Comparison of ENCODE assay signal across 19 cellular contexts in the genomic region with DNA sequence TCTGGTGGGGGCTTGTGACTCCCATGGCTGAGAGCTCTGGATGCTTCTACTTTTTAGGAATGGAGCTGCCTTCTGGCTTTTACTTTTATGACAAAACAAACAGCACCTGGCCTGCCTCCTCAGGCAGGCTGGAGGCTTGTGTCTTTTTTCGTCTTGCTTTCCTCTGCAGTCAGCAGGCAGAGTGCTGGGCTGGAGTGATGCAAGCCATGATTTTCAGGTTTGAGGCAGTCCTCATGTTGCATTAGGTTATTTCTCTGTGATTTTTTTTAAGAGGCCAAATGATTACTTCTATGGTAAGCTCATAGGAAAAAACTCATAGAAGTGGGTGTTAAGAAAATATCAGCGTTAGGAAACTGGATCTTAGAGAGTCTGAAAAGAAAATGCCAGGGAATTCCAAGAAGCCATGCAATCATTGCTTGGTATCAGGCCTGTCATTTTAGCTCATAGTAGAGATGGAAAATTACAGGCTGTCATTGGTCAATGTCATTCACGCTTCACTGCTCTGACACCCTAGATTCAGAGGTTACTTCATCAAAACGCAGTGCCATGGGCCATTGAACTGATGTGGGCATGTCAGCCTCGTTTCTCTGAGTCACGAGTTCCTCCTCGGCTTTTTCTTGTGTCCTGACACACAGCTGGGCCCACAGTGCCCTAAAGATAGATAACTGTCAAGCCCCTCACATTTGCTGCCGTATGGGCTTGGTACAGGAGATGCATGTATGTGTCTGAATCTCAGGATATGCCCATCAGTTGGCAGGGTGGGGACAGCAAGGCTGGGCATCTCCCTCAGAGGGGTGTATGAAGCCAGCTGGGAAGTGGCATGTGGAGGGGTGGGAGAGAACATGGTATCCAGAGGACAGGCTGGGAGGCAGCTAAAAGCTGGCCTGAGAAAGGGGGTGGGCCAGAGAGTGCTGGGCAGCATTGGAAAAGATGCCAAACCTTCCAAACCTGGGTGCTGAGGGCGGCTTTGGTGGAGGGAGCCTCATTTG.
A peak's percentile ranks its signal among the peaks of the same experiment; 100 is the strongest.
DNase-seq lines count a peak whose midpoint lies in the region; ATAC-seq, FAIRE-seq and TF ChIP-seq lines count a peak whose summit lies in the region.
"Had no signal": no experiment of that assay in that cellular context is flagged by ENCODE, and none has a peak within 500 bp of the region (broad histone marks: within the 10 kb centered on the region; RNA-seq: fewer than 3 reads in every experiment).

No MANE protein-coding gene starts in this region.

- H3K27me3 ChIP-seq in K562 (ENCODE audit: control insufficient read depth in 2 of 2, insufficient read depth in 2 of 2, low read length in 2 of 2) (peaks cover 30 to 50% of the 10 kb centered on the region in 2 experiments; a peak in 4 of 5 replicates), neural cell (ENCODE audit: insufficient read depth, low read depth, low read length) (no peaks in the 10 kb centered on the region)
- H3K27me3 ChIP-seq: tibial nerve had no signal

- no peak for FAIRE-seq in K562 (lab: Jason Lieb, UNC)
- no peak for FAIRE-seq in GM19239 (lab: Jason Lieb, UNC)

- H2AFZ ChIP-seq in K562 (ENCODE audit: low read depth, low read length): no peak overlapping the region
- H2AFZ ChIP-seq in neural cell (ENCODE audit: low read depth, low read length): no peak overlapping the region

- no peak overlapping the region for H3K27ac ChIP-seq in K562 (ENCODE audit: extremely low read depth, low read depth, low read length)
- H3K27ac ChIP-seq in neural cell (ENCODE audit: low read length): peak overlapping the region; percentile 92
- H3K27ac ChIP-seq: sigmoid colon, tibial nerve had no signal

- WGBS in K562 (ENCODE audit: insufficient coverage, low coverage, missing lambda C conversion rate): 1% methylated on average over 9 of the region's 9 CpGs

- no peaks in the 10 kb centered on the region for H3K9me3 ChIP-seq in K562 (replicated peaks; ENCODE audit: control insufficient read depth, insufficient read depth, low read depth, low read length)
- H3K9me3 ChIP-seq in neural cell (ENCODE audit: low read length): no peaks in the 10 kb centered on the region
- H3K9me3 ChIP-seq: sigmoid colon had no signal

- TF ChIP-seq POLR2A in K562 (conservative IDR thresholded peaks at IDR 0.05): no peak

- H3K4me3 ChIP-seq in GM12865 (ENCODE audit: low read depth, low read length) (no peak overlapping the region), K562 (no peak overlapping the region), neural cell (ENCODE audit: low read length) (peak overlapping the region; percentile 29)
- H3K4me3 ChIP-seq: lung, sigmoid colon, tibial nerve had no signal

- POLR2A ChIA-PET in K562 (lab: Yijun Ruan, JAX): interaction anchor here (0.9 to 1.5 kb wide), 4 partner anchors 11 to 615 kb away, joined by 3 to 7 read pairs (median 3); no protein-coding TSS in a partner anchor

- TF ChIP-seq EP300 in K562 (IDR thresholded peaks at IDR 0.05; ENCODE audit: low read length) (no peak), neural cell (conservative IDR thresholded peaks at IDR 0.05; ENCODE audit: poor library complexity, severe bottlenecking) (peak; percentile 95)

- H3K4me1 ChIP-seq in K562 (replicated peaks in 1 of 2; ENCODE audit: control insufficient read depth in 2 of 2, insufficient read depth in 2 of 2, low read length in 2 of 2): no peaks in the 10 kb centered on the region
- H3K4me1 ChIP-seq: sigmoid colon, tibial nerve had no signal

- H4K20me1 ChIP-seq in K562 (replicated peaks; ENCODE audit: control insufficient read depth, insufficient read depth, low read length) (no peaks in the 10 kb centered on the region), neural cell (ENCODE audit: insufficient read depth) (no peaks in the 10 kb centered on the region)

- CTCF ChIA-PET in K562 (lab: Yijun Ruan, JAX; ENCODE audit: low intra/inter-chr PET ratio): no interaction called here

- H3K9ac ChIP-seq in K562 (ENCODE audit: insufficient read depth in 1 of 2, low read depth in 2 of 2, low read length in 2 of 2) (no peak overlapping the region), neural cell (ENCODE audit: low read length) (peak overlapping the region; percentile 55)

- TF ChIP-seq CTCF in GM12865 (IDR thresholded peaks at IDR 0.05; ENCODE audit: insufficient read depth, low read depth, low read length, missing control alignments) (no peak), K562 (IDR thresholded peaks at IDR 0.05 in 2 of 3, conservative IDR thresholded peaks at IDR 0.05 in 1 of 3; ENCODE audit: insufficient read depth in 2 of 3, low read depth in 1 of 3, low read length in 3 of 3) (no peak), neural cell (IDR thresholded peaks at IDR 0.05; ENCODE audit: poor library complexity, severe bottlenecking) (no peak)

- no peak for TF ChIP-seq RAD21 in K562 (CRISPR knock-in tag; conservative IDR thresholded peaks at IDR 0.05 in 1 of 2, IDR thresholded peaks at IDR 0.05 in 1 of 2)
- peak; percentile 25 for TF ChIP-seq RAD21 in neural cell (conservative IDR thresholded peaks at IDR 0.05)

- DNase-seq in GM12865 (ENCODE audit: low read depth) (peak; percentile 35), NCI-H1694 (lab: John Stamatoyannopoulos, UW) (peak; percentile 69), K562 (ENCODE audit: extremely low read depth in 1 of 4, low spot score in 3 of 4) (no peak), NCI-H1105 treated with DMSO at 0.1 percent for 48 hours (lab: John Stamatoyannopoulos, UW) (no peak), GM19239 (ENCODE audit: insufficient read length, low spot score) (no peak), KBM-7 (no peak)
- no peak for DNase-seq in stimulated activated CD4-positive, alpha-beta T cell treated with anti-CD3 and anti-CD28 coated beads, Interleukin-2, amount 100 ng/mL, for 24 hours
- DNase-seq: activated CD4-positive, alpha-beta T cell treated with anti-CD3 and anti-CD28 coated beads for 48 hours; activated CD8-positive, alpha-beta memory T cell treated with anti-CD3 and anti-CD28 coated beads, Interleukin-2, amount 50 U/mL, for 48 hours; activated gamma-delta T cell treated with Interleukin-2 at 50 U/mL for 16 hours; CD8-positive, alpha-beta T cell; DMS79; effector CD4-positive, alpha-beta T cell; Kasumi-1; NCI-H345; sigmoid colon had no signal

- no peaks in the 10 kb centered on the region for H3K9me1 ChIP-seq in K562 (ENCODE audit: control insufficient read depth, insufficient read depth, low read length)

- no peak for ATAC-seq in K562
- ATAC-seq: CD8-positive, alpha-beta T cell had no signal

- no peaks in the 10 kb centered on the region for H3K79me2 ChIP-seq in K562 (ENCODE audit: control insufficient read depth, insufficient read depth, low read length)
- H3K79me2 ChIP-seq in neural cell (replicated peaks; ENCODE audit: insufficient read depth, low read length): no peaks in the 10 kb centered on the region

- in situ Hi-C loops in K562 (cut with MboI) (no loop called here), KBM-7 (cut with MboI; ENCODE audit: low pct_unique_long_range_greater_than_20kb, low sequenced_read_pairs) (no loop called here)

- H3K4me2 ChIP-seq in K562 (ENCODE audit: insufficient read depth, low read length) (no peak overlapping the region), neural cell (ENCODE audit: low read length) (no peak overlapping the region)

- H3F3A ChIP-seq in neural cell (ENCODE audit: insufficient read depth, low read length, poor library complexity, severe bottlenecking): peaks cover 4% of the 10 kb centered on the region

- H3K9me2 ChIP-seq in neural cell (ENCODE audit: insufficient read depth, low read length): no peaks in the 10 kb centered on the region

- BruUV-seq in K562 (replicated peaks; lab: Mats Ljungman, UMichigan): no TSS peak

- intact Hi-C loops in K562 (cut with micrococcal nuclease): no loop called here

- H3K36me3 ChIP-seq in K562 (ENCODE audit: control insufficient read depth, insufficient read depth, low read length): no peaks in the 10 kb centered on the region
- no peaks in the 10 kb centered on the region for H3K36me3 ChIP-seq in neural cell (ENCODE audit: insufficient read depth, low read length)
- H3K36me3 ChIP-seq: sigmoid colon, tibial nerve had no signal

TF ChIP-seq in K562, 482 proteins besides CTCF, POLR2A, EP300 and RAD21 (continues in another document):
- no peak for TF ChIP-seq ESRRA (IDR thresholded peaks at IDR 0.05; ENCODE audit: borderline replicate concordance, low read depth)
- TF ChIP-seq MEIS2 (IDR thresholded peaks at IDR 0.05; ENCODE audit: partially characterized antibody): peak; percentile 31
- TF ChIP-seq PKNOX1 (IDR thresholded peaks at IDR 0.05): peak; percentile 47; the same call in 1 of the 2 replicates
- no peak for TF ChIP-seq CEBPG (CRISPR knock-in tag; IDR thresholded peaks at IDR 0.05)
- peak in 1 of 2 experiments; percentile 43; a peak in 2 of 4 replicates for TF ChIP-seq CEBPG (tag; conservative IDR thresholded peaks at IDR 0.05 in 1 of 2, IDR thresholded peaks at IDR 0.05 in 1 of 2)
- no peak for TF ChIP-seq POLR3G (IDR thresholded peaks at IDR 0.05; ENCODE audit: extremely low read depth, insufficient read length, insufficient replicate concordance)

TF ChIP-seq in neural cell, 6 proteins besides CTCF, POLR2A, EP300 and RAD21 (continues in another document):
- TF ChIP-seq EZH2 (IDR thresholded peaks at IDR 0.05; ENCODE audit: borderline replicate concordance, insufficient read depth, low read length, poor library complexity, severe bottlenecking) (no peak), SMC3 (conservative IDR thresholded peaks at IDR 0.05; ENCODE audit: poor library complexity) (no peak), TAF1 (IDR thresholded peaks at IDR 0.05; ENCODE audit: low read depth) (no peak), POLR2AphosphoS5 (IDR thresholded peaks at IDR 0.05) (peak; percentile 85), MXI1 (conservative IDR thresholded peaks at IDR 0.05; ENCODE audit: poor library complexity, severe bottlenecking) (peak; percentile 14)

Comparison
In these comparisons a context has a peak if more than half of its experiments do, and no peak if none do; other contexts are left out.
1. DNase-seq: peak in GM12865 (single experiment) and NCI-H1694 (single experiment); none in K562 (0 of 4), stimulated activated CD4-positive, alpha-beta T cell treated with anti-CD3 and anti-CD28 coated beads, Interleukin-2, amount 100 ng/mL, for 24 hours (0 of 2), NCI-H1105 treated with DMSO at 0.1 percent for 48 hours (single experiment), GM19239 (single experiment) and KBM-7 (single experiment).